In the genomic region with DNA sequence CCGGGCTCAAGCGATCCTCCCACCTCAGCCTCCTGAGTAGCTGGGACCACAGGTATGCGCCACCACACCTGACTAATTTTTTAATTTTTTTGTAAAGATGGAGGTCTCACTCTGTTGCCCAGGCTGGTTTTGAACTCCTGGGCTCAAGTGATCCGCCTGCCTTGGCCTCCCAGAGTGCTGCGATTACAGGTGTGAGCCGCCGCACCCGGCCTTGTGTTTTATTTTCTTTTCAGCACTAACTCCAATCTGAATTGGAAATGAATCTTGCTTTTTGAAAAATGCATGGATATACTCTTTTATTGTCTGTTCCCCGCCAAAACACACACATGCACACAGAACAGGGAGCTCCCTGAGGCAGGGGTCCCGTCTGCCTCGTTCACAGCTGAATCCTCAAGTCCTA, we compare ENCODE assay signal across 14 cellular contexts. TPM values are rescaled to one million over a fixed set of nuclear protein-coding genes. Genes with fewer than 3 reads are reported as not detected.
DNase-seq lines count a peak whose midpoint lies in the region; ATAC-seq and TF ChIP-seq lines count a peak whose summit lies in the region.
"Had no signal": no experiment of that assay in that cellular context is flagged by ENCODE, and none has a peak within 500 bp of the region (broad histone marks: within the 10 kb centered on the region; RNA-seq: fewer than 3 reads in every experiment).

No MANE protein-coding gene starts in this region.

- intact Hi-C loops in Right ventricle myocardium inferior (cut with DNase I), result loop anchor here (5.0 kb wide), 1 partner anchor 170 kb away; no protein-coding TSS in a partner anchor
- intact Hi-C loops in cardiac septum (cut with DNase I), result loop anchor here (5.0 kb wide), 1 partner anchor 55 kb away; a partner anchor contains a TSS
- intact Hi-C loops in PC-3 (cut with micrococcal nuclease), result loop anchor here (5.0 kb wide), 1 partner anchor 170 kb away; no protein-coding TSS in a partner anchor
- intact Hi-C loops in dendritic cell treated with granulocyte-macrophage colony-stimulating factor and Interleukin-4, amounts not matched to agents 40 ng/mL and 50 ng/mL, for 4 days (cut with micrococcal nuclease), result loop anchor here (1.0 kb wide), 1 partner anchor 14 kb away; a partner anchor contains a TSS
- intact Hi-C loops in testis (cut with DNase I; ENCODE audit: low total_unique reads), result no loop called here

- peak overlapping the region; percentile 90 for H3K4me3 Mint-ChIP-seq in dendritic cell treated with granulocyte-macrophage colony-stimulating factor and Interleukin-4, amounts not matched to agents 40 ng/mL and 50 ng/mL, for 4 days
- H3K4me3 Mint-ChIP-seq in stimulated activated naive B cell treated with anti-CD40 and anti-IgM and Interleukin-4, amounts not matched to agents 10 μg/mL and 1 μg/mL and 100 μg/mL, for 72 hours, result peak overlapping the region; percentile 90 to 93

- 76 to 78% methylated on average over 11 of the region's 11 CpGs for WGBS in testis, 2 donors

- no peak overlapping the region for H3K9ac ChIP-seq in PC-3 (ENCODE audit: low read length)

- 0 out of 2 replicates have a peak overlapping the region, but pooled peaks have one; percentile 93 for H3K4me2 ChIP-seq in PC-3 (ENCODE audit: low read length)

- H3K27me3 Mint-ChIP-seq in dendritic cell treated with granulocyte-macrophage colony-stimulating factor and Interleukin-4, amounts not matched to agents 40 ng/mL and 50 ng/mL, for 4 days, result peaks cover 19% of the 10 kb centered on the region
- H3K27me3 Mint-ChIP-seq in stimulated activated naive B cell treated with anti-CD40 and anti-IgM and Interleukin-4, amounts not matched to agents 10 μg/mL and 1 μg/mL and 100 μg/mL, for 72 hours, result no peaks in the 10 kb centered on the region

- no peak for TF ChIP-seq POLR2A in testis (IDR thresholded peaks at IDR 0.05)

- peaks cover 10% of the 10 kb centered on the region for H3K36me3 Mint-ChIP-seq in dendritic cell treated with granulocyte-macrophage colony-stimulating factor and Interleukin-4, amounts not matched to agents 40 ng/mL and 50 ng/mL, for 4 days (ENCODE audit: low read depth)
- H3K36me3 Mint-ChIP-seq in stimulated activated naive B cell treated with anti-CD40 and anti-IgM and Interleukin-4, amounts not matched to agents 10 μg/mL and 1 μg/mL and 100 μg/mL, for 72 hours, result no peaks in the 10 kb centered on the region

- H3K36me3 ChIP-seq in PC-3 (ENCODE audit: low read depth, low read length) (no peaks in the 10 kb centered on the region), testis (ENCODE audit: low read depth, missing control alignments) (no peaks in the 10 kb centered on the region)

- H3K9me2 ChIP-seq in PC-3 (replicated peaks; ENCODE audit: low read length), result no peaks in the 10 kb centered on the region

- H3K9me3 ChIP-seq in PC-3 (ENCODE audit: low read length), result no peaks in the 10 kb centered on the region
- no peaks in the 10 kb centered on the region for H3K9me3 ChIP-seq in testis
- H3K9me3 ChIP-seq: mucosa of descending colon had no signal

- CTCF ChIA-PET in PC-3 (lab: Charles Lee), result no interaction called here

- no peak overlapping the region for H2AFZ ChIP-seq in PC-3 (ENCODE audit: low read length)

- H3K4me1 Mint-ChIP-seq in dendritic cell treated with granulocyte-macrophage colony-stimulating factor and Interleukin-4, amounts not matched to agents 40 ng/mL and 50 ng/mL, for 4 days (ENCODE audit: low read depth), result peaks cover 34% of the 10 kb centered on the region
- peaks cover 14 to 30% of the 10 kb centered on the region in 2 donors for H3K4me1 Mint-ChIP-seq in stimulated activated naive B cell treated with anti-CD40 and anti-IgM and Interleukin-4, amounts not matched to agents 10 μg/mL and 1 μg/mL and 100 μg/mL, for 72 hours

- H4K20me1 ChIP-seq in PC-3 (ENCODE audit: low read length), result peaks cover 6% of the 10 kb centered on the region; the same call in 1 of the 2 replicates

- DNase-seq in Right ventricle myocardium inferior (ENCODE audit: missing footprints) (peak; percentile 57), cardiac septum (ENCODE audit: low spot score) (no peak), PC-3 (no peak), NCI-H2171 (lab: John Stamatoyannopoulos, UW) (no peak), testis (no peak)
- DNase-seq in stimulated activated naive B cell treated with anti-CD40 and anti-IgM and Interleukin-4, amounts not matched to agents 10 μg/mL and 1 μg/mL and 100 μg/mL, for 72 hours, result no peak
- DNase-seq: activated CD4-positive, alpha-beta T cell treated with anti-CD3 and anti-CD28 coated beads, Interleukin-2, amount 50 U/mL, for 4 hours; HCEC 1CT; mucosa of descending colon; stimulated activated CD4-positive, alpha-beta T cell treated with anti-CD3 and anti-CD28 coated beads, Interleukin-4, amount 100 ng/mL, for 1 hour had no signal

- peaks cover 13% of the 10 kb centered on the region for H3K4me1 ChIP-seq in PC-3 (ENCODE audit: insufficient read depth, low read length)
- peaks cover 29% of the 10 kb centered on the region for H3K4me1 ChIP-seq in testis

- POLR2A ChIA-PET in PC-3 (lab: Charles Lee; ENCODE audit: unreplicated experiment), result no interaction called here

- H3K79me2 ChIP-seq in PC-3 (ENCODE audit: low read length), result peaks cover 27% of the 10 kb centered on the region

- no peak for ATAC-seq in Right ventricle myocardium inferior
- no peak for ATAC-seq in PC-3
- no peak for ATAC-seq in stimulated activated naive B cell treated with anti-CD40 and anti-IgM and Interleukin-4, amounts not matched to agents 10 μg/mL and 1 μg/mL and 100 μg/mL, for 72 hours (replicated peaks)
- ATAC-seq in GM19395 (IDR thresholded peaks at IDR 0.05; ENCODE audit: unreplicated experiment), result no peak

- H3K27me3 ChIP-seq in PC-3 (ENCODE audit: low read length) (no peaks in the 10 kb centered on the region), testis (no peaks in the 10 kb centered on the region)

- no peaks in the 10 kb centered on the region for H3K9me3 Mint-ChIP-seq in dendritic cell treated with granulocyte-macrophage colony-stimulating factor and Interleukin-4, amounts not matched to agents 40 ng/mL and 50 ng/mL, for 4 days
- no peaks in the 10 kb centered on the region for H3K9me3 Mint-ChIP-seq in stimulated activated naive B cell treated with anti-CD40 and anti-IgM and Interleukin-4, amounts not matched to agents 10 μg/mL and 1 μg/mL and 100 μg/mL, for 72 hours

- TF ChIP-seq CTCF in PC-3 (conservative IDR thresholded peaks at IDR 0.05; ENCODE audit: low read depth, low read length) (no peak), testis (IDR thresholded peaks at IDR 0.05) (no peak)

- BruUV-seq in PC-3 (replicated peaks; lab: Mats Ljungman, UMichigan), result no TSS peak

- no peak overlapping the region for H3K4me3 ChIP-seq in PC-3 (ENCODE audit: low read length)
- no peak overlapping the region for H3K4me3 ChIP-seq in testis

- H3K27ac ChIP-seq in PC-3 (ENCODE audit: low read length) (no peak overlapping the region), testis (no peak overlapping the region)

- no peaks in the 10 kb centered on the region for H3F3A ChIP-seq in PC-3 (ENCODE audit: low read length, unreplicated experiment)

- H3K27ac Mint-ChIP-seq in dendritic cell treated with granulocyte-macrophage colony-stimulating factor and Interleukin-4, amounts not matched to agents 40 ng/mL and 50 ng/mL, for 4 days, result peak overlapping the region; percentile 92
- H3K27ac Mint-ChIP-seq in stimulated activated naive B cell treated with anti-CD40 and anti-IgM and Interleukin-4, amounts not matched to agents 10 μg/mL and 1 μg/mL and 100 μg/mL, for 72 hours, result no peak overlapping the region

RNA-seq across cellular contexts. Expression of a gene that starts 1.3 kb away (rescaled TPM):
- 55.2 TPM for total RNA-seq in Right ventricle myocardium inferior
- 50.8 TPM for total RNA-seq in cardiac septum
- 251 and 270 TPM in 2 replicates for total RNA-seq in PC-3 (2014; rRNA removed)
- total RNA-seq in testis, result 10 to 100 TPM; 79.1 to 98.5 TPM
- 107 TPM for polyA plus RNA-seq in testis (ENCODE audit: insufficient read depth, low read depth, low replicate concordance)

RNA-seq across cellular contexts. Expression of a gene that starts 1.8 kb away (rescaled TPM):
- total RNA-seq in Right ventricle myocardium inferior (not detected), cardiac septum (not detected), PC-3 (2014; rRNA removed) (not detected in 2 replicates), testis (not detected)
- polyA plus RNA-seq in testis (ENCODE audit: insufficient read depth, low read depth, low replicate concordance), result not detected
- total RNA-seq: mucosa of descending colon, renal cortical epithelial cell had no signal
- polyA plus RNA-seq: BJ had no signal

RNA-seq across cellular contexts. Expression of a gene that starts 13.7 kb away (rescaled TPM):
- 5.7 TPM for total RNA-seq in Right ventricle myocardium inferior
- total RNA-seq in cardiac septum, result 3.4 TPM
- total RNA-seq in PC-3 (2014; rRNA removed), result 11.8 and 24.2 TPM in 2 replicates
- total RNA-seq in testis, result 10 to 100 TPM; 31.3 to 53.7 TPM
- 33.8 TPM for polyA plus RNA-seq in testis (ENCODE audit: insufficient read depth, low read depth, low replicate concordance)

RNA-seq across cellular contexts. Expression of a gene that starts 19.6 kb away (rescaled TPM):
- total RNA-seq in Right ventricle myocardium inferior, result not detected
- total RNA-seq in cardiac septum, result not detected
- total RNA-seq in PC-3 (2014; rRNA removed), result not detected in 2 replicates
- 1 to 10 TPM in 1 of 2 donors, under 1 TPM in 1; 0.43 to 1.0 TPM for total RNA-seq in testis
- polyA plus RNA-seq in testis (ENCODE audit: insufficient read depth, low read depth, low replicate concordance), result 0.45 TPM
- total RNA-seq: renal cortical epithelial cell had no signal
- polyA plus RNA-seq: BJ had no signal

RNA-seq across cellular contexts. Expression of a gene that starts 22.3 kb away (rescaled TPM):
- total RNA-seq in Right ventricle myocardium inferior (5.6 TPM), cardiac septum (6.0 TPM), PC-3 (2014; rRNA removed) (17.5 and 21.0 TPM in 2 replicates), testis (10 to 100 TPM; 12.0 to 16.0 TPM)
- 17.3 TPM for polyA plus RNA-seq in testis (ENCODE audit: insufficient read depth, low read depth, low replicate concordance)
